8 cellular contexts compared by ENCODE assay signal in genomic region chr18:75456277-75456676, GRCh38. TPM values are rescaled to one million over a fixed set of nuclear protein-coding genes. Genes with fewer than 3 reads are reported as not detected.
A peak's percentile ranks its signal among the peaks of the same experiment; 100 is the strongest.
DNase-seq lines count a peak whose midpoint lies in the region; ATAC-seq and TF ChIP-seq lines count a peak whose summit lies in the region.

No MANE protein-coding gene starts in this region.

- POLR2A ChIA-PET in WTC11 (lab: Charles Lee): interaction anchor here (0.6 kb wide), 1 partner anchor 49 kb away, joined by 5 read pairs; no protein-coding TSS in a partner anchor

- H3K4me3 Mint-ChIP-seq in WTC11 (peak overlapping the region; percentile 56), glutamatergic neuron (ENCODE audit: unreplicated experiment) (peak overlapping the region; percentile 67), progenitor cell of endocrine pancreas (ENCODE audit: low read depth) (peak overlapping the region; percentile 71)

- intact Hi-C loops in mucosa of descending colon (cut with DNase I, micrococcal nuclease): loop anchor here in 1 of 2 donors (10.0 kb wide), 1 partner anchor 701 kb away; no protein-coding TSS in a partner anchor

- H3K36me3 Mint-ChIP-seq in WTC11: peaks cover 18% of the 10 kb centered on the region
- peaks cover 6% of the 10 kb centered on the region for H3K36me3 Mint-ChIP-seq in glutamatergic neuron (ENCODE audit: unreplicated experiment)
- H3K36me3 Mint-ChIP-seq in progenitor cell of endocrine pancreas (ENCODE audit: insufficient read depth): peaks cover 16% of the 10 kb centered on the region

- H3K9me3 ChIP-seq in mucosa of descending colon: no peaks in the 10 kb centered on the region

- peak overlapping the region; percentile 97 for H2AFZ ChIP-seq in ACC112 (ENCODE audit: low read length, unreplicated experiment)

- no peak overlapping the region for H3K27ac ChIP-seq in ACC112 (ENCODE audit: low read depth, low read length)

- H3K4me1 Mint-ChIP-seq in WTC11 (peaks cover 17% of the 10 kb centered on the region), glutamatergic neuron (ENCODE audit: low read depth, unreplicated experiment) (peaks cover 3% of the 10 kb centered on the region), progenitor cell of endocrine pancreas (ENCODE audit: low read depth) (peaks cover 20% of the 10 kb centered on the region)

- H3K27me3 ChIP-seq in ACC112 (ENCODE audit: insufficient read depth, low read length): peaks cover 6% of the 10 kb centered on the region; the same call in 1 of the 2 replicates

- H3K79me2 ChIP-seq in ACC112 (ENCODE audit: control insufficient read depth, insufficient read depth, low read length, unreplicated experiment): no peaks in the 10 kb centered on the region

- ATAC-seq in WTC11 (no peak), HG03520 (IDR thresholded peaks at IDR 0.05; ENCODE audit: unreplicated experiment) (no peak), GM21526 (IDR thresholded peaks at IDR 0.05; ENCODE audit: low FRiP score, unreplicated experiment) (no peak), HG03139 (IDR thresholded peaks at IDR 0.05; ENCODE audit: unreplicated experiment) (no peak), mucosa of descending colon (no peak)

- CTCF ChIA-PET in WTC11 (lab: Charles Lee): interaction anchor here (0.7 kb wide), 1 partner anchor 75 kb away, joined by 3 read pairs; no protein-coding TSS in a partner anchor

- H3K9me3 Mint-ChIP-seq in WTC11: peaks cover 26% of the 10 kb centered on the region
- H3K9me3 Mint-ChIP-seq in glutamatergic neuron (ENCODE audit: unreplicated experiment): peaks cover 6% of the 10 kb centered on the region
- H3K9me3 Mint-ChIP-seq in progenitor cell of endocrine pancreas (ENCODE audit: low read depth): peaks cover 17% of the 10 kb centered on the region

- H3K4me3 ChIP-seq in ACC112 (ENCODE audit: low read depth, low read length) (peak overlapping the region; percentile 82), mucosa of descending colon (no peak overlapping the region)

- DNase-seq in WTC11 (ENCODE audit: low spot score): no peak
- DNase-seq in glutamatergic neuron: no peak
- no peak for DNase-seq in progenitor cell of endocrine pancreas (ENCODE audit: low spot score, unreplicated experiment)
- DNase-seq in mucosa of descending colon: no peak

- H3K4me1 ChIP-seq in ACC112 (ENCODE audit: control insufficient read depth, insufficient read depth, low read length, unreplicated experiment) (no peaks in the 10 kb centered on the region), mucosa of descending colon (ENCODE audit: low read depth) (no peaks in the 10 kb centered on the region)

- TF ChIP-seq CTCF in WTC11 (IDR thresholded peaks at IDR 0.05): no peak
- no peak for TF ChIP-seq CTCF in glutamatergic neuron (IDR thresholded peaks at IDR 0.05; ENCODE audit: partially characterized antibody, unreplicated experiment)
- no peak for TF ChIP-seq CTCF in progenitor cell of endocrine pancreas (IDR thresholded peaks at IDR 0.05; ENCODE audit: unreplicated experiment)
- TF ChIP-seq CTCF in mucosa of descending colon (IDR thresholded peaks at IDR 0.05): no peak

- H3K36me3 ChIP-seq in ACC112 (ENCODE audit: insufficient read depth, low read length) (no peaks in the 10 kb centered on the region), mucosa of descending colon (ENCODE audit: low read depth) (no peaks in the 10 kb centered on the region)

- H3K27me3 Mint-ChIP-seq in WTC11 (ENCODE audit: low read depth): peaks cover 38% of the 10 kb centered on the region
- H3K27me3 Mint-ChIP-seq in glutamatergic neuron (ENCODE audit: unreplicated experiment): peaks cover 7% of the 10 kb centered on the region
- no peaks in the 10 kb centered on the region for H3K27me3 Mint-ChIP-seq in progenitor cell of endocrine pancreas

- no peak overlapping the region for H3K27ac Mint-ChIP-seq in WTC11
- H3K27ac Mint-ChIP-seq in glutamatergic neuron (ENCODE audit: unreplicated experiment): no peak overlapping the region
- peak overlapping the region; percentile 94 for H3K27ac Mint-ChIP-seq in progenitor cell of endocrine pancreas

TF ChIP-seq in WTC11, 78 proteins besides CTCF, POLR2A, EP300 and RAD21 (continues in another document):
- TF ChIP-seq CDX4 (CRISPR knock-in tag; IDR thresholded peaks at IDR 0.05; ENCODE audit: borderline replicate concordance) (no peak), ZNF423 (CRISPR knock-in tag; IDR thresholded peaks at IDR 0.05) (no peak), NFYB (CRISPR knock-in tag; conservative IDR thresholded peaks at IDR 0.05; ENCODE audit: low read depth) (no peak), ATF1 (CRISPR knock-in tag; IDR thresholded peaks at IDR 0.05) (no peak), GABPB1 (CRISPR knock-in tag; IDR thresholded peaks at IDR 0.05) (no peak), E2F5 (CRISPR knock-in tag; IDR thresholded peaks at IDR 0.05) (no peak), ZNF532 (CRISPR knock-in tag; IDR thresholded peaks at IDR 0.05; ENCODE audit: borderline replicate concordance) (no peak), GTF2I (CRISPR knock-in tag; conservative IDR thresholded peaks at IDR 0.05) (no peak), SMAD3 (CRISPR knock-in tag; IDR thresholded peaks at IDR 0.05; ENCODE audit: borderline replicate concordance) (no peak), SMAD4 (CRISPR knock-in tag; IDR thresholded peaks at IDR 0.05) (no peak), GRHL2 (CRISPR knock-in tag; IDR thresholded peaks at IDR 0.05; ENCODE audit: insufficient replicate concordance, severe bottlenecking) (no peak), ERG (CRISPR knock-in tag; IDR thresholded peaks at IDR 0.05) (no peak), TCF7 (CRISPR knock-in tag; IDR thresholded peaks at IDR 0.05; ENCODE audit: low read depth) (no peak), ETV6 (CRISPR knock-in tag; IDR thresholded peaks at IDR 0.05) (no peak), ZBTB21 (CRISPR knock-in tag; IDR thresholded peaks at IDR 0.05; ENCODE audit: borderline replicate concordance) (no peak)

RNA-seq across cellular contexts. Expression of gene SMIM21, which starts 28.8 kb away (rescaled TPM):
- total RNA-seq in WTC11 (2021) (not detected in 3 replicates), glutamatergic neuron (ENCODE audit: unreplicated experiment) (not detected), progenitor cell of endocrine pancreas (not detected in 2 replicates), mucosa of descending colon (not detected)
